In the genomic region with DNA sequence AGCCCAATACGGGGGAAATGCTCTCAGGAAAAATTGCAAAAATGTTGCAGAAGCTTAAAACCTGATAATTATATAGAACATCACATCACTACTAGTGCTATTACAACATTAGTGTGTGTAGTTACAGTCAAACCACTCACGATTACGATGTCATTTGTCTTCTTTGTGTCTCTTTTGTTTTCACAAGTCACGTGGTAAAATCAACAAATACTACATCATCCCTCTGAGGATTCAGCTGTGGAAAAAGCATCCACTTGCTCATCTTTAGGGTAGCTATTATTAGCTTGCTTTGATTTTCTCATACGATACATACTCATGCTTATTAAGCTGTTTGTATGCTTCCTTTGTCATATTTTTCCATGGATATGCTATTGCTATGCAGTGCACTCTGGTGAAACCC, we compare ENCODE assay signal across 1 cellular context.
TF ChIP-seq lines count a peak whose summit lies in the region.

No MANE protein-coding gene starts in this region.

TF ChIP-seq in HEK293, 187 proteins besides CTCF, POLR2A, EP300 and RAD21 (continued from another document):
- TF ChIP-seq, protein P1, sequence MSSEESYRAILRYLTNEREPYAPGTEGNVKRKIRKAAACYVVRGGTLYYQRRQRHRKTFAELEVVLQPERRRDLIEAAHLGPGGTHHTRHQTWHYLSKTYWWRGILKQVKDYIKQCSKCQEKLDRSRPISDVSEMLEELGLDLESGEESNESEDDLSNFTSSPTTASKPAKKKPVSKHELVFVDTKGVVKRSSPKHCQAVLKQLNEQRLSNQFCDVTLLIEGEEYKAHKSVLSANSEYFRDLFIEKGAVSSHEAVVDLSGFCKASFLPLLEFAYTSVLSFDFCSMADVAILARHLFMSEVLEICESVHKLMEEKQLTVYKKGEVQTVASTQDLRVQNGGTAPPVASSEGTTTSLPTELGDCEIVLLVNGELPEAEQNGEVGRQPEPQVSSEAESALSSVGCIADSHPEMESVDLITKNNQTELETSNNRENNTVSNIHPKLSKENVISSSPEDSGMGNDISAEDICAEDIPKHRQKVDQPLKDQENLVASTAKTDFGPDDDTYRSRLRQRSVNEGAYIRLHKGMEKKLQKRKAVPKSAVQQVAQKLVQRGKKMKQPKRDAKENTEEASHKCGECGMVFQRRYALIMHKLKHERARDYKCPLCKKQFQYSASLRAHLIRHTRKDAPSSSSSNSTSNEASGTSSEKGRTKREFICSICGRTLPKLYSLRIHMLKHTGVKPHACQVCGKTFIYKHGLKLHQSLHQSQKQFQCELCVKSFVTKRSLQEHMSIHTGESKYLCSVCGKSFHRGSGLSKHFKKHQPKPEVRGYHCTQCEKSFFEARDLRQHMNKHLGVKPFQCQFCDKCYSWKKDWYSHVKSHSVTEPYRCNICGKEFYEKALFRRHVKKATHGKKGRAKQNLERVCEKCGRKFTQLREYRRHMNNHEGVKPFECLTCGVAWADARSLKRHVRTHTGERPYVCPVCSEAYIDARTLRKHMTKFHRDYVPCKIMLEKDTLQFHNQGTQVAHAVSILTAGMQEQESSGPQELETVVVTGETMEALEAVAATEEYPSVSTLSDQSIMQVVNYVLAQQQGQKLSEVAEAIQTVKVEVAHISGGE (tag by site-specific recombination; conservative IDR thresholded peaks at IDR 0.05; ENCODE audit: low read depth) = no peak
- TF ChIP-seq ZNF843 (tag by site-specific recombination; IDR thresholded peaks at IDR 0.05) = no peak
- TF ChIP-seq FEZF1 (tag by site-specific recombination; IDR thresholded peaks at IDR 0.05) = 0 out of 2 replicates have a peak, but pooled peaks have one; percentile 23
- no peak for TF ChIP-seq ZNF473 (tag by site-specific recombination; IDR thresholded peaks at IDR 0.05)
- TF ChIP-seq ZNF610 (tag by site-specific recombination; IDR thresholded peaks at IDR 0.05; ENCODE audit: borderline replicate concordance) = no peak
- peak; percentile 80 for TF ChIP-seq ZNF629 (tag by site-specific recombination; IDR thresholded peaks at IDR 0.05)
- no peak for TF ChIP-seq HOXC10 (CRISPR knock-in tag; IDR thresholded peaks at IDR 0.05)
- TF ChIP-seq, protein P2, sequence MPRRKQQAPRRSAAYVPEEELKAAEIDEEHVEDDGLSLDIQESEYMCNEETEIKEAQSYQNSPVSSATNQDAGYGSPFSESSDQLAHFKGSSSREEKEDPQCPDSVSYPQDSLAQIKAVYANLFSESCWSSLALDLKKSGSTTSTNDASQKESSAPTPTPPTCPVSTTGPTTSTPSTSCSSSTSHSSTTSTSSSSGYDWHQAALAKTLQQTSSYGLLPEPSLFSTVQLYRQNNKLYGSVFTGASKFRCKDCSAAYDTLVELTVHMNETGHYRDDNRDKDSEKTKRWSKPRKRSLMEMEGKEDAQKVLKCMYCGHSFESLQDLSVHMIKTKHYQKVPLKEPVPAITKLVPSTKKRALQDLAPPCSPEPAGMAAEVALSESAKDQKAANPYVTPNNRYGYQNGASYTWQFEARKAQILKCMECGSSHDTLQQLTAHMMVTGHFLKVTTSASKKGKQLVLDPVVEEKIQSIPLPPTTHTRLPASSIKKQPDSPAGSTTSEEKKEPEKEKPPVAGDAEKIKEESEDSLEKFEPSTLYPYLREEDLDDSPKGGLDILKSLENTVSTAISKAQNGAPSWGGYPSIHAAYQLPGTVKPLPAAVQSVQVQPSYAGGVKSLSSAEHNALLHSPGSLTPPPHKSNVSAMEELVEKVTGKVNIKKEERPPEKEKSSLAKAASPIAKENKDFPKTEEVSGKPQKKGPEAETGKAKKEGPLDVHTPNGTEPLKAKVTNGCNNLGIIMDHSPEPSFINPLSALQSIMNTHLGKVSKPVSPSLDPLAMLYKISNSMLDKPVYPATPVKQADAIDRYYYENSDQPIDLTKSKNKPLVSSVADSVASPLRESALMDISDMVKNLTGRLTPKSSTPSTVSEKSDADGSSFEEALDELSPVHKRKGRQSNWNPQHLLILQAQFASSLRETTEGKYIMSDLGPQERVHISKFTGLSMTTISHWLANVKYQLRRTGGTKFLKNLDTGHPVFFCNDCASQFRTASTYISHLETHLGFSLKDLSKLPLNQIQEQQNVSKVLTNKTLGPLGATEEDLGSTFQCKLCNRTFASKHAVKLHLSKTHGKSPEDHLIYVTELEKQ (tag by site-specific recombination; IDR thresholded peaks at IDR 0.05; ENCODE audit: borderline replicate concordance) = no peak
- TF ChIP-seq EGR2 (tag by site-specific recombination; IDR thresholded peaks at IDR 0.05; ENCODE audit: low read depth) = no peak
- TF ChIP-seq ZNF571 (tag by site-specific recombination; IDR thresholded peaks at IDR 0.05) = no peak
- no peak for TF ChIP-seq ZNF37A (tag by site-specific recombination; IDR thresholded peaks at IDR 0.05)
- no peak for TF ChIP-seq ZIC2 (tag by site-specific recombination; IDR thresholded peaks at IDR 0.05)
- no peak for TF ChIP-seq ZNF600 (tag by site-specific recombination; IDR thresholded peaks at IDR 0.05)
- TF ChIP-seq, protein P3, sequence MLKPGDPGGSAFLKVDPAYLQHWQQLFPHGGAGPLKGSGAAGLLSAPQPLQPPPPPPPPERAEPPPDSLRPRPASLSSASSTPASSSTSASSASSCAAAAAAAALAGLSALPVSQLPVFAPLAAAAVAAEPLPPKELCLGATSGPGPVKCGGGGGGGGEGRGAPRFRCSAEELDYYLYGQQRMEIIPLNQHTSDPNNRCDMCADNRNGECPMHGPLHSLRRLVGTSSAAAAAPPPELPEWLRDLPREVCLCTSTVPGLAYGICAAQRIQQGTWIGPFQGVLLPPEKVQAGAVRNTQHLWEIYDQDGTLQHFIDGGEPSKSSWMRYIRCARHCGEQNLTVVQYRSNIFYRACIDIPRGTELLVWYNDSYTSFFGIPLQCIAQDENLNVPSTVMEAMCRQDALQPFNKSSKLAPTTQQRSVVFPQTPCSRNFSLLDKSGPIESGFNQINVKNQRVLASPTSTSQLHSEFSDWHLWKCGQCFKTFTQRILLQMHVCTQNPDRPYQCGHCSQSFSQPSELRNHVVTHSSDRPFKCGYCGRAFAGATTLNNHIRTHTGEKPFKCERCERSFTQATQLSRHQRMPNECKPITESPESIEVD (tag by site-specific recombination; IDR thresholded peaks at IDR 0.05) = no peak
- TF ChIP-seq ZXDB (tag by site-specific recombination; IDR thresholded peaks at IDR 0.05) = no peak
- no peak for TF ChIP-seq ZNF350 (tag by site-specific recombination; IDR thresholded peaks at IDR 0.05)
- TF ChIP-seq ZNF366 (tag by site-specific recombination; conservative IDR thresholded peaks at IDR 0.05) = 0 out of 2 replicates have a peak, but pooled peaks have one; percentile 20
- TF ChIP-seq ZNF292 (tag by site-specific recombination; IDR thresholded peaks at IDR 0.05; ENCODE audit: borderline replicate concordance, low read depth) = no peak
- peak; percentile 67; the same call in 1 of the 2 replicates for TF ChIP-seq ZEB2 (tag by site-specific recombination; IDR thresholded peaks at IDR 0.05)
- TF ChIP-seq ZNF785 (tag by site-specific recombination; IDR thresholded peaks at IDR 0.05) = no peak
- TF ChIP-seq, protein P4, sequence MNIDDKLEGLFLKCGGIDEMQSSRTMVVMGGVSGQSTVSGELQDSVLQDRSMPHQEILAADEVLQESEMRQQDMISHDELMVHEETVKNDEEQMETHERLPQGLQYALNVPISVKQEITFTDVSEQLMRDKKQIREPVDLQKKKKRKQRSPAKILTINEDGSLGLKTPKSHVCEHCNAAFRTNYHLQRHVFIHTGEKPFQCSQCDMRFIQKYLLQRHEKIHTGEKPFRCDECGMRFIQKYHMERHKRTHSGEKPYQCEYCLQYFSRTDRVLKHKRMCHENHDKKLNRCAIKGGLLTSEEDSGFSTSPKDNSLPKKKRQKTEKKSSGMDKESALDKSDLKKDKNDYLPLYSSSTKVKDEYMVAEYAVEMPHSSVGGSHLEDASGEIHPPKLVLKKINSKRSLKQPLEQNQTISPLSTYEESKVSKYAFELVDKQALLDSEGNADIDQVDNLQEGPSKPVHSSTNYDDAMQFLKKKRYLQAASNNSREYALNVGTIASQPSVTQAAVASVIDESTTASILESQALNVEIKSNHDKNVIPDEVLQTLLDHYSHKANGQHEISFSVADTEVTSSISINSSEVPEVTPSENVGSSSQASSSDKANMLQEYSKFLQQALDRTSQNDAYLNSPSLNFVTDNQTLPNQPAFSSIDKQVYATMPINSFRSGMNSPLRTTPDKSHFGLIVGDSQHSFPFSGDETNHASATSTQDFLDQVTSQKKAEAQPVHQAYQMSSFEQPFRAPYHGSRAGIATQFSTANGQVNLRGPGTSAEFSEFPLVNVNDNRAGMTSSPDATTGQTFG (tag by site-specific recombination; IDR thresholded peaks at IDR 0.05; ENCODE audit: borderline replicate concordance) = no peak
